Comparison of ENCODE assay signal across 8 cellular contexts in genomic region chr19:12669272-12670158, GRCh38. TPM values are rescaled to one million over a fixed set of nuclear protein-coding genes. Genes with fewer than 3 reads are reported as not detected.
DNase-seq lines count a peak whose midpoint lies in the region; ATAC-seq, FAIRE-seq and TF ChIP-seq lines count a peak whose summit lies in the region.

No MANE protein-coding gene starts in this region.

- H3K9me3 Mint-ChIP-seq in activated CD8-positive, alpha-beta T cell treated with anti-CD3 and anti-CD28 coated beads for 36 hours: no peaks in the 10 kb centered on the region

- no peaks in the 10 kb centered on the region for H3K27me3 ChIP-seq in lower lobe of right lung (ENCODE audit: low read depth)

- H3K36me3 Mint-ChIP-seq in activated CD8-positive, alpha-beta T cell treated with anti-CD3 and anti-CD28 coated beads for 36 hours (ENCODE audit: low read depth): peaks cover 46% of the 10 kb centered on the region

- CTCF ChIA-PET in activated CD8-positive, alpha-beta T cell treated with anti-CD3 and anti-CD28 coated beads for 36 hours (lab: Charles Lee): interaction anchor here (0.7 to 1.6 kb wide), 8 partner anchors 9 to 126 kb away, joined by 3 to 7 read pairs (median 4); no protein-coding TSS in a partner anchor

- H3K27ac Mint-ChIP-seq in activated CD8-positive, alpha-beta T cell treated with anti-CD3 and anti-CD28 coated beads for 36 hours: peak overlapping the region; percentile 100

- POLR2A ChIA-PET in activated CD8-positive, alpha-beta T cell treated with anti-CD3 and anti-CD28 coated beads for 36 hours (lab: Charles Lee): interaction anchor here (0.7 to 4.3 kb wide), 9 partner anchors 9 to 117 kb away, joined by 4 to 29 read pairs (median 5); partner anchors contain the start of genes DHPS, FBXW9 and TRIR

- peaks cover 38% of the 10 kb centered on the region for H3K36me3 ChIP-seq in lower lobe of right lung

- peak overlapping the region; percentile 95 for H3K4me3 ChIP-seq in lower lobe of right lung

- H3K4me1 Mint-ChIP-seq in activated CD8-positive, alpha-beta T cell treated with anti-CD3 and anti-CD28 coated beads for 36 hours (ENCODE audit: low read depth): peaks cover 38% of the 10 kb centered on the region

- TF ChIP-seq CTCF in D721Med (IDR thresholded peaks at IDR 0.05; ENCODE audit: insufficient read depth, missing control alignments): no peak
- no peak for TF ChIP-seq CTCF in activated CD8-positive, alpha-beta T cell treated with anti-CD3 and anti-CD28 coated beads for 36 hours (IDR thresholded peaks at IDR 0.05)
- peak; percentile 15 for TF ChIP-seq CTCF in lower lobe of right lung (IDR thresholded peaks at IDR 0.05)

- H3K9me3 ChIP-seq in lower lobe of right lung: no peaks in the 10 kb centered on the region

- peaks cover 46% of the 10 kb centered on the region for H3K4me1 ChIP-seq in lower lobe of right lung

- DNase-seq in D721Med (ENCODE audit: insufficient read length, low spot score): peak; percentile 83
- DNase-seq in NCI-H82 (lab: John Stamatoyannopoulos, UW): peak; percentile 91
- peak; percentile 79 for DNase-seq in activated CD8-positive, alpha-beta T cell treated with anti-CD3 and anti-CD28 coated beads for 36 hours
- DNase-seq in effector CD4-positive, alpha-beta T cell: peak; percentile 68
- peak; percentile 86 for DNase-seq in lower lobe of right lung
- DNase-seq in stimulated activated CD4-positive, alpha-beta T cell treated with anti-CD3 and anti-CD28 coated beads, TNF-alpha, amount 100 ng/mL, for 1 hour (ENCODE audit: low read depth in 3 of 3, low spot score in 1 of 3): peak; percentile 35 to 62 (median 58)

- peak overlapping the region; percentile 98 for H3K27ac ChIP-seq in lower lobe of right lung

- FAIRE-seq in D721Med (lab: Jason Lieb, UNC): no peak

- intact Hi-C loops in activated CD8-positive, alpha-beta T cell treated with anti-CD3 and anti-CD28 coated beads for 36 hours (cut with micrococcal nuclease): loop anchor here (5.0 to 10.0 kb wide), 2 partner anchors 55 to 107 kb away; partner anchors contain the start of genes ZNF490 and ZNF791
- intact Hi-C loops in lower lobe of right lung (cut with DNase I): no loop called here

- peak overlapping the region; percentile 99 for H3K4me3 Mint-ChIP-seq in activated CD8-positive, alpha-beta T cell treated with anti-CD3 and anti-CD28 coated beads for 36 hours

- ATAC-seq in HG03354 (IDR thresholded peaks at IDR 0.05; ENCODE audit: poor library complexity, severe bottlenecking, unreplicated experiment) (peak; percentile 43), lower lobe of right lung (peak; percentile 66 to 82), HG03565 (IDR thresholded peaks at IDR 0.05; ENCODE audit: unreplicated experiment) (no peak)
- peak; percentile 15 for ATAC-seq in activated CD8-positive, alpha-beta T cell treated with anti-CD3 and anti-CD28 coated beads for 36 hours

- no peaks in the 10 kb centered on the region for H3K27me3 Mint-ChIP-seq in activated CD8-positive, alpha-beta T cell treated with anti-CD3 and anti-CD28 coated beads for 36 hours

RNA-seq across cellular contexts. Expression of gene WDR83, which starts 2.9 kb away (rescaled TPM):
- total RNA-seq in activated CD8-positive, alpha-beta T cell treated with anti-CD3 and anti-CD28 coated beads for 36 hours: 10 to 100 TPM; 17.5 to 23.2 TPM
- 8.6 TPM for total RNA-seq in lower lobe of right lung

RNA-seq across cellular contexts. Expression of gene MAN2B1, which starts 3.0 kb away (rescaled TPM):
- 100 to 1,000 TPM; 127 to 135 TPM for total RNA-seq in activated CD8-positive, alpha-beta T cell treated with anti-CD3 and anti-CD28 coated beads for 36 hours
- 251 TPM for total RNA-seq in lower lobe of right lung

RNA-seq across cellular contexts. Expression of gene DHPS, which starts 12.2 kb away (rescaled TPM):
- total RNA-seq in activated CD8-positive, alpha-beta T cell treated with anti-CD3 and anti-CD28 coated beads for 36 hours: 100 to 1,000 TPM; 113 TPM
- total RNA-seq in lower lobe of right lung: 77.0 TPM

RNA-seq across cellular contexts. Expression of gene GNG14, which starts 18.3 kb away (rescaled TPM):
- total RNA-seq in activated CD8-positive, alpha-beta T cell treated with anti-CD3 and anti-CD28 coated beads for 36 hours: not detected
- not detected for total RNA-seq in lower lobe of right lung

RNA-seq across cellular contexts. Expression of gene FBXW9, which starts 26.9 kb away (rescaled TPM):
- total RNA-seq in activated CD8-positive, alpha-beta T cell treated with anti-CD3 and anti-CD28 coated beads for 36 hours: 10 to 100 TPM in 1 of 2 experiments, 1 to 10 TPM in 1; 9.9 to 10.8 TPM
- total RNA-seq in lower lobe of right lung: 6.0 TPM
